ENCODE assay signal across 1 cellular context in genomic region chr9:9924369-9924768, GRCh38.
TF ChIP-seq lines count a peak whose summit lies in the region.

No MANE protein-coding gene starts in this region.

TF ChIP-seq in WTC11, 78 proteins besides CTCF, POLR2A, EP300 and RAD21 (continued from another document):
- TF ChIP-seq, protein P1, sequence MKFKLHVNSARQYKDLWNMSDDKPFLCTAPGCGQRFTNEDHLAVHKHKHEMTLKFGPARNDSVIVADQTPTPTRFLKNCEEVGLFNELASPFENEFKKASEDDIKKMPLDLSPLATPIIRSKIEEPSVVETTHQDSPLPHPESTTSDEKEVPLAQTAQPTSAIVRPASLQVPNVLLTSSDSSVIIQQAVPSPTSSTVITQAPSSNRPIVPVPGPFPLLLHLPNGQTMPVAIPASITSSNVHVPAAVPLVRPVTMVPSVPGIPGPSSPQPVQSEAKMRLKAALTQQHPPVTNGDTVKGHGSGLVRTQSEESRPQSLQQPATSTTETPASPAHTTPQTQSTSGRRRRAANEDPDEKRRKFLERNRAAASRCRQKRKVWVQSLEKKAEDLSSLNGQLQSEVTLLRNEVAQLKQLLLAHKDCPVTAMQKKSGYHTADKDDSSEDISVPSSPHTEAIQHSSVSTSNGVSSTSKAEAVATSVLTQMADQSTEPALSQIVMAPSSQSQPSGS (CRISPR knock-in tag; IDR thresholded peaks at IDR 0.05; ENCODE audit: borderline replicate concordance, low read depth), result no peak
